18 cellular contexts compared by ENCODE assay signal in the genomic region with DNA sequence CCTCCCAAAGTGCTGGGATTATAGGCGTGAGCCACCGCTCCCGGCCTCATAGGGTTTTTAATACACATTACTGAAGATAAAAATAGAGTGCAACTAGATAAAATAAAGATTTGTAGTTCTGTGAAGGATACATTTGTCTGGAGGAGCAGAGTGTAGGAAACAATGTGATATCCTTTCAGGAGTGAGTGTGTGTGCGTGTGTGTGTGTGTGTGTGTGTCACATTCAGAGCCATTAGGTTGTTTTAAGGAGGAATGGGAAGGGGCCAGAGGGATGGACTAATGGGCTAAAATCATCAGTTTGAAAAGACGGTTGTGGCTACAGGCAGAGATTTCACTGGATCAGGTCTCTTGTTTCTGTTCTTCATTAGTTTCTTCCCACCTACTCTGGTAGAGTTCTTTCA. TPM values are rescaled to one million over a fixed set of nuclear protein-coding genes. Genes with fewer than 3 reads are reported as not detected.
DNase-seq lines count a peak whose midpoint lies in the region; ATAC-seq, FAIRE-seq and TF ChIP-seq lines count a peak whose summit lies in the region.
"Had no signal": no experiment of that assay in that cellular context is flagged by ENCODE, and none has a peak within 500 bp of the region (broad histone marks: within the 10 kb centered on the region; RNA-seq: fewer than 3 reads in every experiment).

No MANE protein-coding gene starts in this region.

- H3K14ac ChIP-seq in IMR-90 (replicated peaks; ENCODE audit: low read depth, low read length) (0 out of 2 replicates have a peak overlapping the region, but pooled peaks have one; percentile 2), neuronal stem cell (ENCODE audit: low read length) (no peak overlapping the region)

- H3K9me3 Mint-ChIP-seq in astrocyte (ENCODE audit: unreplicated experiment): no peaks in the 10 kb centered on the region
- H3K9me3 Mint-ChIP-seq: dendritic cell treated with granulocyte-macrophage colony-stimulating factor and Interleukin-4, amounts not matched to agents 40 ng/mL and 50 ng/mL, for 4 days; immature natural killer cell had no signal

- peaks cover 7% of the 10 kb centered on the region for H3K4me1 ChIP-seq in IMR-90 (ENCODE audit: control insufficient read depth, insufficient read depth, low read length)
- H3K4me1 ChIP-seq in astrocyte (ENCODE audit: insufficient read depth, low read length): peaks cover 7% of the 10 kb centered on the region
- H3K4me1 ChIP-seq in neuronal stem cell (ENCODE audit: control insufficient read depth in 2 of 2, insufficient read depth in 1 of 2, low read depth in 1 of 2, low read length in 2 of 2): no peaks in the 10 kb centered on the region

- POLR2A ChIA-PET in IMR-90 (lab: Charles Lee; ENCODE audit: unreplicated experiment): no interaction called here

- TF ChIP-seq CTCF in IMR-90 (conservative IDR thresholded peaks at IDR 0.05; ENCODE audit: low read depth, low read length): no peak
- no peak for TF ChIP-seq CTCF in astrocyte (IDR thresholded peaks at IDR 0.05; ENCODE audit: insufficient read depth, low read depth, low read length)

- no peak overlapping the region for H3K56ac ChIP-seq in IMR-90 (ENCODE audit: extremely low read depth, insufficient read depth, low read length)

- intact Hi-C loops in IMR-90 (cut with micrococcal nuclease): no loop called here

- H2AFZ ChIP-seq in IMR-90 (replicated peaks; ENCODE audit: low read length, poor library complexity): no peak overlapping the region
- H2AFZ ChIP-seq in astrocyte (ENCODE audit: low read depth, low read length): no peak overlapping the region
- no peak overlapping the region for H2AFZ ChIP-seq in neuronal stem cell (ENCODE audit: low read length)

- H2BK120ac ChIP-seq in IMR-90 (ENCODE audit: low read depth, low read length) (no peak overlapping the region), neuronal stem cell (ENCODE audit: low read depth, low read length) (no peak overlapping the region)

- peak overlapping the region; percentile 16; the same call in 1 of the 2 replicates for H4K5ac ChIP-seq in IMR-90 (ENCODE audit: low read depth, low read length)

- peak overlapping the region; percentile 5 for H3K27ac Mint-ChIP-seq in astrocyte (ENCODE audit: unreplicated experiment)
- H3K27ac Mint-ChIP-seq: dendritic cell treated with granulocyte-macrophage colony-stimulating factor and Interleukin-4, amounts not matched to agents 40 ng/mL and 50 ng/mL, for 4 days had no signal

- H2BK5ac ChIP-seq in IMR-90 (ENCODE audit: low read depth, low read length, poor library complexity, severe bottlenecking): peak overlapping the region; percentile 36
- H2BK5ac ChIP-seq in neuronal stem cell (ENCODE audit: low read length): no peak overlapping the region

- peak; percentile 12 for DNase-seq in EH (ENCODE audit: low read depth)
- no peak for DNase-seq in IMR-90
- no peak for DNase-seq in astrocyte (ENCODE audit: low read depth)
- DNase-seq in neuronal stem cell (ENCODE audit: low spot score): peak; percentile 9
- DNase-seq: activated gamma-delta T cell, erythroblast, GOT3, immature natural killer cell, NCI-H524 treated with DMSO at 0.1 percent for 48 hours had no signal

- H2BK15ac ChIP-seq in IMR-90 (ENCODE audit: low read depth, low read length) (no peak overlapping the region), neuronal stem cell (ENCODE audit: low read length) (no peak overlapping the region)

- H3K27me3 ChIP-seq in IMR-90 (ENCODE audit: control insufficient read depth, insufficient read depth, low read length): no peaks in the 10 kb centered on the region
- H3K27me3 ChIP-seq in astrocyte (ENCODE audit: insufficient read depth, low read length): no peaks in the 10 kb centered on the region
- H3K27me3 ChIP-seq in neuronal stem cell (ENCODE audit: control insufficient read depth in 3 of 3, insufficient read depth in 3 of 3, low read depth in 1 of 3, low read length in 3 of 3): no peaks in the 10 kb centered on the region
- H3K27me3 ChIP-seq: BLaER1, tibial nerve had no signal

- dilution Hi-C loops in IMR-90 (cut with HindIII; ENCODE audit: low sequenced_read_pairs, unreplicated experiment): no loop called here

- H3K4me3 ChIP-seq in IMR-90 (ENCODE audit: insufficient read depth, low read depth, low read length): no peak overlapping the region
- H3K4me3 ChIP-seq in astrocyte (ENCODE audit: insufficient read depth, low read depth, low read length): no peak overlapping the region
- H3K4me3 ChIP-seq in neuronal stem cell (ENCODE audit: low read length in 2 of 2): no peak overlapping the region
- H3K4me3 ChIP-seq: BLaER1, tibial nerve had no signal

- ATAC-seq in IMR-90 (ENCODE audit: low read depth) (no peak), HG02970 (IDR thresholded peaks at IDR 0.05; ENCODE audit: low FRiP score, unreplicated experiment) (no peak), GM18867 (IDR thresholded peaks at IDR 0.05; ENCODE audit: unreplicated experiment) (no peak)
- no peak for ATAC-seq in activated CD4-positive, CD25-positive, alpha-beta regulatory T cell treated with anti-CD3 and anti-CD28 coated beads, Interleukin-2, amount 50 U/mL, for 24 hours

- H3K79me1 ChIP-seq in IMR-90 (ENCODE audit: low read depth in 1 of 2, low read length in 2 of 2) (peaks cover 16 to 59% of the 10 kb centered on the region in 2 experiments), neuronal stem cell (ENCODE audit: low read depth, low read length) (peaks cover 5% of the 10 kb centered on the region)

- in situ Hi-C loops in IMR-90 (cut with MboI; ENCODE audit: low sequenced_read_pairs): no loop called here

- peaks cover 67% of the 10 kb centered on the region for H4K20me1 ChIP-seq in IMR-90 (ENCODE audit: insufficient read depth, low read length)
- peaks cover 58% of the 10 kb centered on the region for H4K20me1 ChIP-seq in astrocyte (ENCODE audit: insufficient read depth, low read length)

- H3K4me3 Mint-ChIP-seq in astrocyte (ENCODE audit: unreplicated experiment): no peak overlapping the region
- H3K4me3 Mint-ChIP-seq: dendritic cell treated with granulocyte-macrophage colony-stimulating factor and Interleukin-4, amounts not matched to agents 40 ng/mL and 50 ng/mL, for 4 days; immature natural killer cell had no signal

- H3K9me3 ChIP-seq in IMR-90 (ENCODE audit: control insufficient read depth, insufficient read depth, low read length) (no peaks in the 10 kb centered on the region), astrocyte (ENCODE audit: insufficient read depth, low read depth, low read length) (no peaks in the 10 kb centered on the region), neuronal stem cell (replicated peaks in 1 of 2; ENCODE audit: control insufficient read depth in 2 of 2, insufficient read depth in 1 of 2, low read depth in 1 of 2, low read length in 2 of 2) (no peaks in the 10 kb centered on the region)
- H3K9me3 ChIP-seq: tibial nerve had no signal

- no peak overlapping the region for H2AK9ac ChIP-seq in IMR-90 (replicated peaks; ENCODE audit: low read depth, low read length, poor library complexity)

- no peak overlapping the region for H3K23ac ChIP-seq in IMR-90 (ENCODE audit: low read depth, low read length)
- no peak overlapping the region for H3K23ac ChIP-seq in neuronal stem cell (ENCODE audit: low read depth, low read length, poor library complexity)

- TF ChIP-seq RAD21 in IMR-90 (IDR thresholded peaks at IDR 0.05; ENCODE audit: low read length): no peak

- CTCF ChIA-PET in IMR-90 (lab: Yijun Ruan, JAX): interaction anchor here (2.3 kb wide), 1 partner anchor 12 kb away, joined by 6 read pairs; no protein-coding TSS in a partner anchor

- BruUV-seq in IMR-90 (replicated peaks; lab: Mats Ljungman, UMichigan): no TSS peak

- H2AK5ac ChIP-seq in IMR-90 (ENCODE audit: low read depth, low read length) (no peak overlapping the region), neuronal stem cell (ENCODE audit: low read depth, low read length) (no peak overlapping the region)

- H3K27me3 Mint-ChIP-seq in astrocyte (ENCODE audit: low read depth, unreplicated experiment): no peaks in the 10 kb centered on the region
- H3K27me3 Mint-ChIP-seq: dendritic cell treated with granulocyte-macrophage colony-stimulating factor and Interleukin-4, amounts not matched to agents 40 ng/mL and 50 ng/mL, for 4 days had no signal

- H3K18ac ChIP-seq in IMR-90 (ENCODE audit: low read depth, low read length) (no peak overlapping the region; the same call in 1 of the 2 replicates), neuronal stem cell (ENCODE audit: low read length) (no peak overlapping the region)

- H3K36me3 Mint-ChIP-seq in astrocyte (ENCODE audit: low read depth, unreplicated experiment): no peaks in the 10 kb centered on the region
- H3K36me3 Mint-ChIP-seq: immature natural killer cell had no signal

- H2BK12ac ChIP-seq in neuronal stem cell (ENCODE audit: low read length): no peak overlapping the region

- H3K4me2 ChIP-seq in IMR-90 (ENCODE audit: low read depth, low read length): peak overlapping the region; percentile 52
- H3K4me2 ChIP-seq in astrocyte (ENCODE audit: low read length): no peak overlapping the region
- no peak overlapping the region for H3K4me2 ChIP-seq in neuronal stem cell (ENCODE audit: insufficient read depth, low read length, poor library complexity, severe bottlenecking)
- H3K4me2 ChIP-seq: BLaER1 had no signal

- H3K4me1 Mint-ChIP-seq in astrocyte (ENCODE audit: low read depth, unreplicated experiment): peaks cover 32% of the 10 kb centered on the region

- H2BK20ac ChIP-seq in IMR-90 (ENCODE audit: low read depth, low read length): no peak overlapping the region

- H3K27ac ChIP-seq in IMR-90 (ENCODE audit: insufficient read depth, low read length) (no peak overlapping the region), astrocyte (ENCODE audit: low read depth, low read length) (no peak overlapping the region), neuronal stem cell (replicated peaks; ENCODE audit: low read length) (no peak overlapping the region)
- H3K27ac ChIP-seq: BLaER1, HL-60, tibial nerve had no signal

- WGBS in IMR-90 (ENCODE audit: extremely low coverage in 2 of 2, insufficient read length in 1 of 2), 2 experiments: 44% methylated on average over 1 of the region's 5 CpGs; no CpG with 5 or more reads in 1 of the 2 experiments
- no CpG with 5 or more reads among the region's 5 CpGs for WGBS in neuronal stem cell (ENCODE audit: extremely low coverage in 2 of 2, insufficient read length in 2 of 2, insufficient replicate concordance in 1 of 2), 2 donors

- no peak overlapping the region for H3K4ac ChIP-seq in IMR-90 (ENCODE audit: low read depth, low read length)
- H3K4ac ChIP-seq in neuronal stem cell (ENCODE audit: low read length): no peak overlapping the region

- H4K91ac ChIP-seq in IMR-90 (ENCODE audit: insufficient read depth, low read depth, low read length): no peak overlapping the region
- no peak overlapping the region for H4K91ac ChIP-seq in neuronal stem cell (ENCODE audit: low read depth, low read length, poor library complexity)

- H3K9ac ChIP-seq in IMR-90 (ENCODE audit: low read depth, low read length): no peak overlapping the region
- no peak overlapping the region for H3K9ac ChIP-seq in astrocyte (ENCODE audit: low read length)
- H3K9ac ChIP-seq in neuronal stem cell (ENCODE audit: low read depth, low read length, poor library complexity): no peak overlapping the region
- H3K9ac ChIP-seq: BLaER1 had no signal

- peaks cover 9% of the 10 kb centered on the region for H3K9me1 ChIP-seq in IMR-90 (ENCODE audit: insufficient read depth, low read length)

- H3K79me2 ChIP-seq in astrocyte (ENCODE audit: insufficient read depth, low read length): peaks cover 99% of the 10 kb centered on the region

- no peak for TF ChIP-seq POLR2A in IMR-90 (IDR thresholded peaks at IDR 0.05; ENCODE audit: low read depth, low read length)

- FAIRE-seq in astrocyte (lab: Jason Lieb, UNC): no peak
- FAIRE-seq: small intestine, TTC549 had no signal

- H4K8ac ChIP-seq in IMR-90 (ENCODE audit: low read depth in 2 of 2, low read length in 2 of 2) (peak overlapping the region in 1 of 2 experiments; percentile 22; a peak in 1 of 4 replicates), neuronal stem cell (ENCODE audit: low read depth, low read length) (no peak overlapping the region)

- H3K36me3 ChIP-seq in IMR-90 (ENCODE audit: control insufficient read depth, insufficient read depth, low read length) (no peaks in the 10 kb centered on the region), astrocyte (ENCODE audit: insufficient read depth, low read length) (no peaks in the 10 kb centered on the region), neuronal stem cell (replicated peaks in 1 of 2; ENCODE audit: control insufficient read depth in 2 of 2, insufficient read depth in 2 of 2, low read length in 2 of 2) (no peaks in the 10 kb centered on the region)
- H3K36me3 ChIP-seq: tibial nerve had no signal

RNA-seq across cellular contexts. Expression of gene RBPJ, which starts 40.0 kb away (rescaled TPM):
- total RNA-seq in IMR-90 (2012; rRNA removed) (148 and 172 TPM in 2 replicates), astrocyte (96.3 and 96.7 TPM in 2 replicates)
- polyA plus RNA-seq in IMR-90 (2012; rRNA removed): 49.3 and 50.3 TPM in 2 replicates
- 12.3 and 12.6 TPM in 2 replicates for polyA plus RNA-seq in IMR-90 (2012; cell fraction: cytosol; rRNA removed)
- polyA plus RNA-seq in IMR-90 (2012; cell fraction: nucleus; rRNA removed; ENCODE audit: low replicate concordance): 34.5 and 215 TPM in 2 replicates
- 102 TPM for polyA plus RNA-seq in neuronal stem cell (2013, experiment 1 of 2)
- polyA plus RNA-seq in neuronal stem cell (2013, experiment 2 of 2): 105 TPM

Comparison
In these comparisons a context has a peak if more than half of its experiments do, and no peak if none do; other contexts are left out.
1. DNase-seq: peak in EH (single experiment) and neuronal stem cell (single experiment); none in IMR-90 (single experiment) and astrocyte (single experiment).